In genomic region chr3:52041118-52041847, GRCh38 we compare ENCODE assay signal across 9 cellular contexts. TPM values are rescaled to one million over a fixed set of nuclear protein-coding genes. Genes with fewer than 3 reads are reported as not detected.
A peak's percentile ranks its signal among the peaks of the same experiment; 100 is the strongest.
DNase-seq lines count a peak whose midpoint lies in the region; ATAC-seq, FAIRE-seq and TF ChIP-seq lines count a peak whose summit lies in the region.
"Had no signal": no experiment of that assay in that cellular context is flagged by ENCODE, and none has a peak within 500 bp of the region (broad histone marks: within the 10 kb centered on the region; RNA-seq: fewer than 3 reads in every experiment).

No MANE protein-coding gene starts in this region.

- H3K27me3 Mint-ChIP-seq in brain = peaks cover 10% of the 10 kb centered on the region

- H3K4me1 Mint-ChIP-seq in brain = peaks cover 55% of the 10 kb centered on the region

- in situ Hi-C loops in HepG2 (cut with HindIII; ENCODE audit: extremely low pct_ligation_motif_present, low pct_unique_long_range_greater_than_20kb) = loop anchor here (5.0 kb wide), 1 partner anchor 39 kb away; no protein-coding TSS in a partner anchor

- no peak for FAIRE-seq in HepG2 (lab: Jason Lieb, UNC)
- FAIRE-seq: RCC 7860 had no signal

- H3K36me3 ChIP-seq in HepG2 (replicated peaks in 1 of 2; ENCODE audit: control insufficient read depth in 1 of 2, insufficient read depth in 2 of 2, low read length in 2 of 2) = no peaks in the 10 kb centered on the region
- H3K36me3 ChIP-seq in right lobe of liver = no peaks in the 10 kb centered on the region
- H3K36me3 ChIP-seq in thyroid gland = no peaks in the 10 kb centered on the region

- H2AFZ ChIP-seq in HepG2 (ENCODE audit: low read length) = no peak overlapping the region

- no TSS peak for BruUV-seq in HepG2 (replicated peaks; lab: Mats Ljungman, UMichigan)

- H3K79me2 ChIP-seq in HepG2 (ENCODE audit: insufficient read depth, low read length) = no peaks in the 10 kb centered on the region

- peaks cover 0 to 8% (median 0%) of the 10 kb centered on the region in 5 experiments for H3K9me3 Mint-ChIP-seq in brain

- TF ChIP-seq POLR2A in HepG2 (IDR thresholded peaks at IDR 0.05; ENCODE audit: insufficient read depth in 1 of 2, low read depth in 2 of 2, low read length in 2 of 2) (no peak), right lobe of liver (IDR thresholded peaks at IDR 0.05) (no peak), thyroid gland (IDR thresholded peaks at IDR 0.05) (no peak)

- 49% methylated on average over 10 of the region's 11 CpGs for whole genome bisulfite sequencing in HepG2 (ENCODE audit: low lambda C conversion rate)
- 72% methylated on average over 5 of the region's 11 CpGs for WGBS in right lobe of liver (ENCODE audit: insufficient coverage, low coverage, low lambda C conversion rate, missing lambda C conversion rate)
- WGBS in thyroid gland, 2 donors = 88 to 92% methylated on average over 11 of the region's 11 CpGs

- H3K4me3 Mint-ChIP-seq in brain = peak overlapping the region in 2 of 5 experiments; percentile 18 to 64

- H3K4me1 ChIP-seq in HepG2 (ENCODE audit: insufficient read depth, low read length) = peaks cover 67% of the 10 kb centered on the region
- peaks cover 0 to 8% (median 0%) of the 10 kb centered on the region in 4 donors for H3K4me1 ChIP-seq in right lobe of liver
- peaks cover 11 to 39% of the 10 kb centered on the region in 2 donors for H3K4me1 ChIP-seq in thyroid gland

- TF ChIP-seq EP300 in HepG2 (IDR thresholded peaks at IDR 0.05; ENCODE audit: low read depth in 2 of 2, low read length in 2 of 2) (no peak), HepG2 (CRISPR knock-in tag; IDR thresholded peaks at IDR 0.05; ENCODE audit: borderline replicate concordance) (no peak)

- TF ChIP-seq CTCF in HepG2 (CRISPR knock-in tag; IDR thresholded peaks at IDR 0.05) (peak; percentile 40), right lobe of liver (IDR thresholded peaks at IDR 0.05) (no peak), brain (conservative IDR thresholded peaks at IDR 0.05) (peak; percentile 27 to 58), thyroid gland (IDR thresholded peaks at IDR 0.05) (no peak)

- 0 out of 6 replicates have a peak overlapping the region, but pooled peaks of 1 of the 3 experiments have one; percentile 14 for H3K4me3 ChIP-seq in HepG2 (replicated peaks in 1 of 3; ENCODE audit: insufficient read depth in 1 of 3, low read depth in 2 of 3, low read length in 3 of 3)
- H3K4me3 ChIP-seq in right lobe of liver = no peak overlapping the region
- H3K4me3 ChIP-seq in thyroid gland (replicated peaks in 1 of 3) = no peak overlapping the region

- H3K4me2 ChIP-seq in HepG2 (ENCODE audit: low read depth, low read length) = peak overlapping the region; percentile 73; the same call in 1 of the 2 replicates

- no peaks in the 10 kb centered on the region for H3K36me3 Mint-ChIP-seq in brain

- H3K9me3 ChIP-seq in HepG2 (ENCODE audit: low read length) (no peaks in the 10 kb centered on the region), right lobe of liver (no peaks in the 10 kb centered on the region), thyroid gland (no peaks in the 10 kb centered on the region)

- H3K27me3 ChIP-seq in HepG2 (ENCODE audit: control insufficient read depth in 1 of 2, insufficient read depth in 2 of 2, low read length in 2 of 2) = no peaks in the 10 kb centered on the region; a peak in 1 of 5 replicates
- H3K27me3 ChIP-seq in right lobe of liver = no peaks in the 10 kb centered on the region
- no peaks in the 10 kb centered on the region for H3K27me3 ChIP-seq in thyroid gland

- H3K9ac ChIP-seq in HepG2 (ENCODE audit: insufficient read depth, low read depth, low read length) = 0 out of 2 replicates have a peak overlapping the region, but pooled peaks have one; percentile 35

- CTCF ChIA-PET in HepG2 (lab: Yijun Ruan, JAX; ENCODE audit: low intra/inter-chr PET ratio, low total read pairs) = interaction anchor here (1.7 kb wide), 1 partner anchor 26 kb away, joined by 3 read pairs; no protein-coding TSS in a partner anchor

- intact Hi-C loops in HepG2 (cut with micrococcal nuclease; ENCODE audit: unreplicated experiment) (no loop called here), right lobe of liver (cut with DNase I) (no loop called here), thyroid gland (cut with DNase I) (no loop called here)

- H4K20me1 ChIP-seq in HepG2 (ENCODE audit: insufficient read depth, low read length) = no peaks in the 10 kb centered on the region

- peak; percentile 17; the same call in 1 of the 2 replicates for TF ChIP-seq RAD21 in HepG2 (CRISPR knock-in tag; IDR thresholded peaks at IDR 0.05)

- H3K27ac ChIP-seq in HepG2 (ENCODE audit: extremely low read length, insufficient read depth, low read length) (no peak overlapping the region), right lobe of liver (no peak overlapping the region), thyroid gland (no peak overlapping the region)

- POLR2A ChIA-PET in HepG2 (lab: Yijun Ruan, JAX) = interaction anchor here (0.7 to 4.3 kb wide), 4 partner anchors 11 to 45 kb away, joined by 3 to 20 read pairs (median 13); partner anchors contain the start of genes DUSP7 and RPL29

- H3K27ac Mint-ChIP-seq in brain = peak overlapping the region; percentile 70 to 96 (median 78)

- ATAC-seq in HepG2 = peak; percentile 50
- ATAC-seq in right lobe of liver = no peak
- ATAC-seq in GM18868 (IDR thresholded peaks at IDR 0.05; ENCODE audit: unreplicated experiment) = no peak
- no peak for ATAC-seq in HG03045 (IDR thresholded peaks at IDR 0.05; ENCODE audit: unreplicated experiment)

- DNase-seq in HepG2 (ENCODE audit: low spot score) (peak; percentile 38), right lobe of liver (no peak), inferior parietal cortex (ENCODE audit: extremely low spot score) (peak; percentile 75), thyroid gland (no peak)
- no peak for DNase-seq in activated CD8-positive, alpha-beta memory T cell treated with anti-CD3 and anti-CD28 coated beads for 24 hours

RNA-seq across cellular contexts. Expression of gene DUSP7, which starts 15.1 kb away (rescaled TPM):
- total RNA-seq in HepG2 (2016; rRNA removed; fragmentation: Illumina TruSeq; extraction: Trizol) (6.6 and 7.3 TPM in 2 replicates), right lobe of liver (1 to 10 TPM; 3.0 to 4.2 (median 3.5) TPM), thyroid gland (10 to 100 TPM in 3 of 4 donors, 1 to 10 TPM in 1; 6.9 to 10.6 (median 10.4) TPM)
- 4.7 and 5.1 TPM in 2 replicates for total RNA-seq in HepG2 (2016; cell fraction: cytosol; rRNA removed; fragmentation: Illumina TruSeq; extraction: Trizol; ENCODE audit: low read depth)
- 5.1 and 7.0 TPM in 2 replicates for total RNA-seq in HepG2 (2016; cell fraction: insoluble cytoplasmic fraction; rRNA removed; fragmentation: Illumina TruSeq; extraction: Trizol)
- 14.7 and 15.2 TPM in 2 replicates for total RNA-seq in HepG2 (2016; cell fraction: membrane; rRNA removed; fragmentation: Illumina TruSeq; extraction: Trizol)
- 4.6 and 4.7 TPM in 2 replicates for total RNA-seq in HepG2 (2016; cell fraction: nucleus; rRNA removed; fragmentation: Illumina TruSeq; extraction: Trizol)
- polyA plus RNA-seq in HepG2 (2011; rRNA removed) (8.7 and 8.8 TPM in 2 replicates), brain (ENCODE audit: insufficient read depth, low read depth, low replicate concordance) (15.2 TPM)
- polyA plus RNA-seq in HepG2 (2011; cell fraction: cytosol; rRNA removed) = 8.3 and 10.5 TPM in 2 replicates
- 5.7 and 6.3 TPM in 2 replicates for polyA plus RNA-seq in HepG2 (2011; cell fraction: nucleus; rRNA removed)
- polyA plus RNA-seq in HepG2 (2012) = 2.9 and 3.4 TPM in 2 replicates
- polyA plus RNA-seq in HepG2 (2016; cell fraction: cytosol; fragmentation: Illumina TruSeq; extraction: Trizol; ENCODE audit: low read depth) = 7.5 and 8.7 TPM in 2 replicates
- polyA plus RNA-seq in HepG2 (2016; cell fraction: insoluble cytoplasmic fraction; fragmentation: Illumina TruSeq; extraction: Trizol; ENCODE audit: low read depth) = 9.3 and 11.6 TPM in 2 replicates
- 15.7 and 19.4 TPM in 2 replicates for polyA plus RNA-seq in HepG2 (2016; cell fraction: membrane; fragmentation: Illumina TruSeq; extraction: Trizol; ENCODE audit: low read depth)
- 7.9 and 8.3 TPM in 2 replicates for polyA plus RNA-seq in HepG2 (2016; cell fraction: nucleus; fragmentation: Illumina TruSeq; extraction: Trizol; ENCODE audit: insufficient read depth, low read depth)
- polyA minus RNA-seq in HepG2 (2011; rRNA and poly(A)+ RNA removed; ENCODE audit: low replicate concordance) = 31.6 and 87.2 TPM in 2 replicates
- polyA minus RNA-seq in HepG2 (2011; cell fraction: cytosol; rRNA and poly(A)+ RNA removed) = 8.1 and 9.1 TPM in 2 replicates
- polyA minus RNA-seq in HepG2 (2011; cell fraction: nucleus; rRNA and poly(A)+ RNA removed) = 4.6 and 5.6 TPM in 2 replicates

RNA-seq across cellular contexts. Expression of gene RPL29, which starts 45.6 kb away (rescaled TPM):
- total RNA-seq in HepG2 (2016; rRNA removed; fragmentation: Illumina TruSeq; extraction: Trizol) (1,348 and 1,507 TPM in 2 replicates), right lobe of liver (100 to 1,000 TPM; 396 to 971 (median 447) TPM), thyroid gland (1,000 to 10,000 TPM in 3 of 4 donors, 100 to 1,000 TPM in 1; 826 to 1,348 (median 1,271) TPM)
- 2,410 and 2,561 TPM in 2 replicates for total RNA-seq in HepG2 (2016; cell fraction: cytosol; rRNA removed; fragmentation: Illumina TruSeq; extraction: Trizol; ENCODE audit: low read depth)
- total RNA-seq in HepG2 (2016; cell fraction: insoluble cytoplasmic fraction; rRNA removed; fragmentation: Illumina TruSeq; extraction: Trizol) = 1,336 and 1,557 TPM in 2 replicates
- 3,125 and 3,259 TPM in 2 replicates for total RNA-seq in HepG2 (2016; cell fraction: membrane; rRNA removed; fragmentation: Illumina TruSeq; extraction: Trizol)
- total RNA-seq in HepG2 (2016; cell fraction: nucleus; rRNA removed; fragmentation: Illumina TruSeq; extraction: Trizol) = 561 and 582 TPM in 2 replicates
- polyA plus RNA-seq in HepG2 (2011; rRNA removed) (2,212 and 2,263 TPM in 2 replicates), brain (ENCODE audit: insufficient read depth, low read depth, low replicate concordance) (1,543 TPM)
- 3,529 and 3,773 TPM in 2 replicates for polyA plus RNA-seq in HepG2 (2011; cell fraction: cytosol; rRNA removed)
- 1,156 and 1,364 TPM in 2 replicates for polyA plus RNA-seq in HepG2 (2011; cell fraction: nucleus; rRNA removed)
- polyA plus RNA-seq in HepG2 (2012) = 2,468 and 3,197 TPM in 2 replicates
- polyA plus RNA-seq in HepG2 (2016; cell fraction: cytosol; fragmentation: Illumina TruSeq; extraction: Trizol; ENCODE audit: low read depth) = 3,334 and 3,729 TPM in 2 replicates
- 2,145 and 2,237 TPM in 2 replicates for polyA plus RNA-seq in HepG2 (2016; cell fraction: insoluble cytoplasmic fraction; fragmentation: Illumina TruSeq; extraction: Trizol; ENCODE audit: low read depth)
- polyA plus RNA-seq in HepG2 (2016; cell fraction: membrane; fragmentation: Illumina TruSeq; extraction: Trizol; ENCODE audit: low read depth) = 4,346 and 4,410 TPM in 2 replicates
- 1,173 and 1,267 TPM in 2 replicates for polyA plus RNA-seq in HepG2 (2016; cell fraction: nucleus; fragmentation: Illumina TruSeq; extraction: Trizol; ENCODE audit: insufficient read depth, low read depth)
- polyA minus RNA-seq in HepG2 (2011; rRNA and poly(A)+ RNA removed; ENCODE audit: low replicate concordance) = 1,196 and 1,308 TPM in 2 replicates
- polyA minus RNA-seq in HepG2 (2011; cell fraction: cytosol; rRNA and poly(A)+ RNA removed) = 819 and 837 TPM in 2 replicates
- polyA minus RNA-seq in HepG2 (2011; cell fraction: nucleus; rRNA and poly(A)+ RNA removed) = 324 and 432 TPM in 2 replicates

RNA-seq across cellular contexts. Expression of gene ACY1, which starts 57.9 kb away (rescaled TPM):
- total RNA-seq in HepG2 (2016; rRNA removed; fragmentation: Illumina TruSeq; extraction: Trizol) (112 and 113 TPM in 2 replicates), right lobe of liver (100 to 1,000 TPM; 223 to 479 (median 297) TPM), thyroid gland (10 to 100 TPM; 34.9 to 98.8 (median 77.6) TPM)
- total RNA-seq in HepG2 (2016; cell fraction: cytosol; rRNA removed; fragmentation: Illumina TruSeq; extraction: Trizol; ENCODE audit: low read depth) = 24.7 and 29.0 TPM in 2 replicates
- 100 and 107 TPM in 2 replicates for total RNA-seq in HepG2 (2016; cell fraction: insoluble cytoplasmic fraction; rRNA removed; fragmentation: Illumina TruSeq; extraction: Trizol)
- 29.7 and 29.8 TPM in 2 replicates for total RNA-seq in HepG2 (2016; cell fraction: membrane; rRNA removed; fragmentation: Illumina TruSeq; extraction: Trizol)
- total RNA-seq in HepG2 (2016; cell fraction: nucleus; rRNA removed; fragmentation: Illumina TruSeq; extraction: Trizol) = 46.2 and 55.9 TPM in 2 replicates
- polyA plus RNA-seq in HepG2 (2011; rRNA removed) (162 and 166 TPM in 2 replicates), brain (ENCODE audit: insufficient read depth, low read depth, low replicate concordance) (11.5 TPM)
- 122 and 222 TPM in 2 replicates for polyA plus RNA-seq in HepG2 (2011; cell fraction: cytosol; rRNA removed)
- 380 and 387 TPM in 2 replicates for polyA plus RNA-seq in HepG2 (2011; cell fraction: nucleus; rRNA removed)
- polyA plus RNA-seq in HepG2 (2012) = 89.1 and 116 TPM in 2 replicates
- polyA plus RNA-seq in HepG2 (2016; cell fraction: cytosol; fragmentation: Illumina TruSeq; extraction: Trizol; ENCODE audit: low read depth) = 18.6 and 25.0 TPM in 2 replicates
- polyA plus RNA-seq in HepG2 (2016; cell fraction: insoluble cytoplasmic fraction; fragmentation: Illumina TruSeq; extraction: Trizol; ENCODE audit: low read depth) = 101 and 119 TPM in 2 replicates
- polyA plus RNA-seq in HepG2 (2016; cell fraction: membrane; fragmentation: Illumina TruSeq; extraction: Trizol; ENCODE audit: low read depth) = 26.8 and 28.5 TPM in 2 replicates
- 112 and 117 TPM in 2 replicates for polyA plus RNA-seq in HepG2 (2016; cell fraction: nucleus; fragmentation: Illumina TruSeq; extraction: Trizol; ENCODE audit: insufficient read depth, low read depth)
- 110 and 460 TPM in 2 replicates for polyA minus RNA-seq in HepG2 (2011; rRNA and poly(A)+ RNA removed; ENCODE audit: low replicate concordance)
- polyA minus RNA-seq in HepG2 (2011; cell fraction: cytosol; rRNA and poly(A)+ RNA removed) = 133 and 142 TPM in 2 replicates
- 75.1 and 77.0 TPM in 2 replicates for polyA minus RNA-seq in HepG2 (2011; cell fraction: nucleus; rRNA and poly(A)+ RNA removed)

Comparison
In these comparisons a context has a peak if more than half of its experiments do, and no peak if none do; other contexts are left out.
1. DNase-seq: peak in HepG2 (single experiment) and inferior parietal cortex (single experiment); none in right lobe of liver (0 of 3), activated CD8-positive, alpha-beta memory T cell treated with anti-CD3 and anti-CD28 coated beads for 24 hours (single experiment) and thyroid gland (0 of 2).
2. CTCF ChIP-seq: peak in HepG2 (single experiment) and brain (2 of 2); none in right lobe of liver (0 of 4) and thyroid gland (0 of 6).